ENCODE assay signal across 1 cellular context in the genomic region with DNA sequence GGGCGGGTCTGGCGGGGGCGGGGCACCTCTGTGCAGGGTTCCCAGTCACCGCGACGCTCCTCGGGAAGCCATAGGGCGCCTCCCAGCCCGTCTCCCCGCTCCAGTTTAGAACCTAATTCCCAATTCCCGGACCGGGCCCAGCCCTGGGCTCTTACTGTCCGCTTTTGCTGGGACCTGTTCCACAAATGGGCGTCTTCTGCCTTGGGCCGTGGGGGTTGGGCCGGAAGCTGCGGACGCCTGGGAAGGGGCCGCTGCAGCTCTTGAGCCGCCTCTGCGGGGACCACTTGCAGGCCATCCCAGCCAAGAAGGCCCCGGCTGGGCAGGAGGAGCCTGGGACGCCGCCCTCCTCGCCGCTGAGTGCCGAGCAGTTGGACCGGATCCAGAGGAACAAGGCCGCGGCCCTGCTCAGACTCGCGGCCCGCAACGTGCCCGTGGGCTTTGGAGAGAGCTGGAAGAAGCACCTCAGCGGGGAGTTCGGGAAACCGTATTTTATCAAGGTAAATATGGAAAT.
TF ChIP-seq lines count a peak whose summit lies in the region.

No MANE protein-coding gene starts in this region.

TF ChIP-seq in HepG2, 621 proteins besides CTCF, POLR2A, EP300 and RAD21 (continued from another document and continues in another):
- TF ChIP-seq ZBTB4 (CRISPR knock-in tag; IDR thresholded peaks at IDR 0.05; ENCODE audit: borderline replicate concordance), result no peak
- TF ChIP-seq, protein P1, sequence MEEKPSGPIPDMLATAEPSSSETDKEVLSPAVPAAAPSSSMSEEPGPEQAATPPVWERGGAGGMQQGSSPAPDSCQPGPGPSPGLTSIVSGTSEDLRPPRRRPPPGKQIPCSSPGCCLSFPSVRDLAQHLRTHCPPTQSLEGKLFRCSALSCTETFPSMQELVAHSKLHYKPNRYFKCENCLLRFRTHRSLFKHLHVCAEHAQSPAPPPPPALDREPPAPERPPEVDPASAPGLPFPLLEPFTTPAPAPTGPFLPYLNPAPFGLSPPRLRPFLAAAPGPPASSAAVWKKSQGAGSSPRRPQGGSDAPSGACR (CRISPR knock-in tag; IDR thresholded peaks at IDR 0.05), result 0 out of 2 replicates have a peak, but pooled peaks have one; percentile 66
- TF ChIP-seq ZNF441 (CRISPR knock-in tag; IDR thresholded peaks at IDR 0.05; ENCODE audit: borderline replicate concordance), result no peak
- no peak for TF ChIP-seq ELK4 (CRISPR knock-in tag; IDR thresholded peaks at IDR 0.05; ENCODE audit: borderline replicate concordance)
- TF ChIP-seq, protein P2, sequence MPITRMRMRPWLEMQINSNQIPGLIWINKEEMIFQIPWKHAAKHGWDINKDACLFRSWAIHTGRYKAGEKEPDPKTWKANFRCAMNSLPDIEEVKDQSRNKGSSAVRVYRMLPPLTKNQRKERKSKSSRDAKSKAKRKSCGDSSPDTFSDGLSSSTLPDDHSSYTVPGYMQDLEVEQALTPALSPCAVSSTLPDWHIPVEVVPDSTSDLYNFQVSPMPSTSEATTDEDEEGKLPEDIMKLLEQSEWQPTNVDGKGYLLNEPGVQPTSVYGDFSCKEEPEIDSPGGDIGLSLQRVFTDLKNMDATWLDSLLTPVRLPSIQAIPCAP (CRISPR knock-in tag; IDR thresholded peaks at IDR 0.05; ENCODE audit: low read depth), result no peak
- TF ChIP-seq MAX (IDR thresholded peaks at IDR 0.05), result no peak; the same call in 1 of the 2 replicates
- no peak for TF ChIP-seq ONECUT2 (CRISPR knock-in tag; IDR thresholded peaks at IDR 0.05)
- TF ChIP-seq DMAP1 (CRISPR knock-in tag; IDR thresholded peaks at IDR 0.05), result no peak; the same call in 1 of the 2 replicates
- no peak for TF ChIP-seq ZNF766 (CRISPR knock-in tag; IDR thresholded peaks at IDR 0.05; ENCODE audit: borderline replicate concordance)
- TF ChIP-seq, protein P3, sequence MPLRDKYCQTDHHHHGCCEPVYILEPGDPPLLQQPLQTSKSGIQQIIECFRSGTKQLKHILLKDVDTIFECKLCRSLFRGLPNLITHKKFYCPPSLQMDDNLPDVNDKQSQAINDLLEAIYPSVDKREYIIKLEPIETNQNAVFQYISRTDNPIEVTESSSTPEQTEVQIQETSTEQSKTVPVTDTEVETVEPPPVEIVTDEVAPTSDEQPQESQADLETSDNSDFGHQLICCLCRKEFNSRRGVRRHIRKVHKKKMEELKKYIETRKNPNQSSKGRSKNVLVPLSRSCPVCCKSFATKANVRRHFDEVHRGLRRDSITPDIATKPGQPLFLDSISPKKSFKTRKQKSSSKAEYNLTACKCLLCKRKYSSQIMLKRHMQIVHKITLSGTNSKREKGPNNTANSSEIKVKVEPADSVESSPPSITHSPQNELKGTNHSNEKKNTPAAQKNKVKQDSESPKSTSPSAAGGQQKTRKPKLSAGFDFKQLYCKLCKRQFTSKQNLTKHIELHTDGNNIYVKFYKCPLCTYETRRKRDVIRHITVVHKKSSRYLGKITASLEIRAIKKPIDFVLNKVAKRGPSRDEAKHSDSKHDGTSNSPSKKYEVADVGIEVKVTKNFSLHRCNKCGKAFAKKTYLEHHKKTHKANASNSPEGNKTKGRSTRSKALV (CRISPR knock-in tag; IDR thresholded peaks at IDR 0.05), result no peak
- TF ChIP-seq, protein P4, sequence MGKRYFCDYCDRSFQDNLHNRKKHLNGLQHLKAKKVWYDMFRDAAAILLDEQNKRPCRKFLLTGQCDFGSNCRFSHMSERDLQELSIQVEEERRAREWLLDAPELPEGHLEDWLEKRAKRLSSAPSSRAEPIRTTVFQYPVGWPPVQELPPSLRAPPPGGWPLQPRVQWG (CRISPR knock-in tag; IDR thresholded peaks at IDR 0.05; ENCODE audit: borderline replicate concordance, low read depth), result no peak
- TF ChIP-seq ZNF552 (CRISPR knock-in tag; IDR thresholded peaks at IDR 0.05; ENCODE audit: borderline replicate concordance), result no peak
- TF ChIP-seq HES4 (CRISPR knock-in tag; IDR thresholded peaks at IDR 0.05; ENCODE audit: borderline replicate concordance), result no peak
- TF ChIP-seq, protein P5, sequence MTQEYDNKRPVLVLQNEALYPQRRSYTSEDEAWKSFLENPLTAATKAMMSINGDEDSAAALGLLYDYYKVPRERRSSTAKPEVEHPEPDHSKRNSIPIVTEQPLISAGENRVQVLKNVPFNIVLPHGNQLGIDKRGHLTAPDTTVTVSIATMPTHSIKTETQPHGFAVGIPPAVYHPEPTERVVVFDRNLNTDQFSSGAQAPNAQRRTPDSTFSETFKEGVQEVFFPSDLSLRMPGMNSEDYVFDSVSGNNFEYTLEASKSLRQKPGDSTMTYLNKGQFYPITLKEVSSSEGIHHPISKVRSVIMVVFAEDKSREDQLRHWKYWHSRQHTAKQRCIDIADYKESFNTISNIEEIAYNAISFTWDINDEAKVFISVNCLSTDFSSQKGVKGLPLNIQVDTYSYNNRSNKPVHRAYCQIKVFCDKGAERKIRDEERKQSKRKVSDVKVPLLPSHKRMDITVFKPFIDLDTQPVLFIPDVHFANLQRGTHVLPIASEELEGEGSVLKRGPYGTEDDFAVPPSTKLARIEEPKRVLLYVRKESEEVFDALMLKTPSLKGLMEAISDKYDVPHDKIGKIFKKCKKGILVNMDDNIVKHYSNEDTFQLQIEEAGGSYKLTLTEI (CRISPR knock-in tag; conservative IDR thresholded peaks at IDR 0.05), result no peak
- TF ChIP-seq NR2F1 (CRISPR knock-in tag; IDR thresholded peaks at IDR 0.05), result no peak
- no peak for TF ChIP-seq ZNF354B (CRISPR knock-in tag; IDR thresholded peaks at IDR 0.05)
- 0 out of 2 replicates have a peak, but pooled peaks have one; percentile 39 for TF ChIP-seq ZNF281 (CRISPR knock-in tag; IDR thresholded peaks at IDR 0.05; ENCODE audit: borderline replicate concordance)
- TF ChIP-seq ZBTB21 (CRISPR knock-in tag; IDR thresholded peaks at IDR 0.05), result no peak
- no peak for TF ChIP-seq ZNF564 (CRISPR knock-in tag; IDR thresholded peaks at IDR 0.05)
- TF ChIP-seq ZBTB39 (CRISPR knock-in tag; IDR thresholded peaks at IDR 0.05), result 0 out of 2 replicates have a peak, but pooled peaks have one; percentile 57
- TF ChIP-seq FOSL2 (CRISPR knock-in tag; IDR thresholded peaks at IDR 0.05), result no peak
- TF ChIP-seq TEAD3 (CRISPR knock-in tag; optimal IDR thresholded peaks at IDR 0.05; ENCODE audit: borderline replicate concordance), result no peak
- TF ChIP-seq, protein P6, sequence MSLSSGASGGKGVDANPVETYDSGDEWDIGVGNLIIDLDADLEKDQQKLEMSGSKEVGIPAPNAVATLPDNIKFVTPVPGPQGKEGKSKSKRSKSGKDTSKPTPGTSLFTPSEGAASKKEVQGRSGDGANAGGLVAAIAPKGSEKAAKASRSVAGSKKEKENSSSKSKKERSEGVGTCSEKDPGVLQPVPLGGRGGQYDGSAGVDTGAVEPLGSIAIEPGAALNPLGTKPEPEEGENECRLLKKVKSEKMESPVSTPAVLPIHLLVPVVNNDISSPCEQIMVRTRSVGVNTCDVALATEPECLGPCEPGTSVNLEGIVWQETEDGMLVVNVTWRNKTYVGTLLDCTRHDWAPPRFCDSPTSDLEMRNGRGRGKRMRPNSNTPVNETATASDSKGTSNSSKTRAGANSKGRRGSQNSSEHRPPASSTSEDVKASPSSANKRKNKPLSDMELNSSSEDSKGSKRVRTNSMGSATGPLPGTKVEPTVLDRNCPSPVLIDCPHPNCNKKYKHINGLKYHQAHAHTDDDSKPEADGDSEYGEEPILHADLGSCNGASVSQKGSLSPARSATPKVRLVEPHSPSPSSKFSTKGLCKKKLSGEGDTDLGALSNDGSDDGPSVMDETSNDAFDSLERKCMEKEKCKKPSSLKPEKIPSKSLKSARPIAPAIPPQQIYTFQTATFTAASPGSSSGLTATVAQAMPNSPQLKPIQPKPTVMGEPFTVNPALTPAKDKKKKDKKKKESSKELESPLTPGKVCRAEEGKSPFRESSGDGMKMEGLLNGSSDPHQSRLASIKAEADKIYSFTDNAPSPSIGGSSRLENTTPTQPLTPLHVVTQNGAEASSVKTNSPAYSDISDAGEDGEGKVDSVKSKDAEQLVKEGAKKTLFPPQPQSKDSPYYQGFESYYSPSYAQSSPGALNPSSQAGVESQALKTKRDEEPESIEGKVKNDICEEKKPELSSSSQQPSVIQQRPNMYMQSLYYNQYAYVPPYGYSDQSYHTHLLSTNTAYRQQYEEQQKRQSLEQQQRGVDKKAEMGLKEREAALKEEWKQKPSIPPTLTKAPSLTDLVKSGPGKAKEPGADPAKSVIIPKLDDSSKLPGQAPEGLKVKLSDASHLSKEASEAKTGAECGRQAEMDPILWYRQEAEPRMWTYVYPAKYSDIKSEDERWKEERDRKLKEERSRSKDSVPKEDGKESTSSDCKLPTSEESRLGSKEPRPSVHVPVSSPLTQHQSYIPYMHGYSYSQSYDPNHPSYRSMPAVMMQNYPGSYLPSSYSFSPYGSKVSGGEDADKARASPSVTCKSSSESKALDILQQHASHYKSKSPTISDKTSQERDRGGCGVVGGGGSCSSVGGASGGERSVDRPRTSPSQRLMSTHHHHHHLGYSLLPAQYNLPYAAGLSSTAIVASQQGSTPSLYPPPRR (CRISPR knock-in tag; IDR thresholded peaks at IDR 0.05; ENCODE audit: borderline replicate concordance), result no peak
- TF ChIP-seq ZNF326 (CRISPR knock-in tag; IDR thresholded peaks at IDR 0.05; ENCODE audit: borderline replicate concordance), result no peak
